Comparison of ENCODE assay signal across 15 cellular contexts in genomic region chr4:190112879-190113278, GRCh38. TPM values are rescaled to one million over a fixed set of nuclear protein-coding genes. Genes with fewer than 3 reads are reported as not detected.
DNase-seq lines count a peak whose midpoint lies in the region; ATAC-seq and TF ChIP-seq lines count a peak whose summit lies in the region.
"Not testable (repeated sequence)": the region's sequence is repeated elsewhere in the genome, so short reads cannot be mapped to it uniquely, and the experiment has no call there.
"Had no signal": no experiment of that assay in that cellular context is flagged by ENCODE, and none has a peak within 500 bp of the region (broad histone marks: within the 10 kb centered on the region; RNA-seq: fewer than 3 reads in every experiment).

No MANE protein-coding gene starts in this region.

- TF ChIP-seq POLR2A in stomach (IDR thresholded peaks at IDR 0.05), result not testable (repeated sequence)

- not testable (repeated sequence) for H3K9me3 ChIP-seq in KOPT-K1 (ENCODE audit: insufficient read depth, low read length, poor library complexity, severe bottlenecking); stomach; upper lobe of right lung

- ATAC-seq in natural killer cell, upper lobe of right lung: not testable (repeated sequence)

- not testable (repeated sequence) for H3K36me3 Mint-ChIP-seq in activated CD4-positive, alpha-beta T cell treated with anti-CD3 and anti-CD28 coated beads, Interleukin-2, amount 10 ng/mL, durations not matched to agents 24 days and 14 days (ENCODE audit: low read depth); natural killer cell

- not testable (repeated sequence) for TF ChIP-seq EP300 in stomach (IDR thresholded peaks at IDR 0.05)

- not testable (repeated sequence) for H3K36me3 ChIP-seq in KOPT-K1 (ENCODE audit: insufficient read depth, low read length); stomach; upper lobe of right lung

- H3K4me1 Mint-ChIP-seq in activated CD4-positive, alpha-beta T cell treated with anti-CD3 and anti-CD28 coated beads, Interleukin-2, amount 10 ng/mL, durations not matched to agents 24 days and 14 days; natural killer cell: not testable (repeated sequence)

- TF ChIP-seq CTCF in natural killer cell (IDR thresholded peaks at IDR 0.05); stomach (IDR thresholded peaks at IDR 0.05); upper lobe of right lung (IDR thresholded peaks at IDR 0.05): not testable (repeated sequence)

- 60 to 81% (median 72%) methylated on average over 2 to 3 of the region's 3 CpGs for WGBS in stomach, 5 donors

- DNase-seq in activated CD4-positive, alpha-beta T cell treated with anti-CD3 and anti-CD28 coated beads, Interleukin-2, amount 10 ng/mL, durations not matched to agents 24 days and 14 days, result peak; percentile 54
- DNase-seq in activated CD8-positive, alpha-beta memory T cell treated with anti-CD3 and anti-CD28 coated beads, Interleukin-2, amount 50 U/mL, for 4 hours, result peak; percentile 13
- DNase-seq in natural killer cell, result peak; percentile 15
- peak; percentile 24 for DNase-seq in stomach
- peak; percentile 4 for DNase-seq in upper lobe of right lung

- H3K9me3 Mint-ChIP-seq in activated CD4-positive, alpha-beta T cell treated with anti-CD3 and anti-CD28 coated beads, Interleukin-2, amount 10 ng/mL, durations not matched to agents 24 days and 14 days; natural killer cell: not testable (repeated sequence)

- peaks cover 0 to 26% (median 8%) of the 10 kb centered on the region in 3 donors for H3K27me3 ChIP-seq in stomach
- H3K27me3 ChIP-seq in upper lobe of right lung, result not testable (repeated sequence)

- H3K4me3 Mint-ChIP-seq in activated CD4-positive, alpha-beta T cell treated with anti-CD3 and anti-CD28 coated beads, Interleukin-2, amount 10 ng/mL, durations not matched to agents 24 days and 14 days; natural killer cell: not testable (repeated sequence)

- H3K4me1 ChIP-seq in stomach, upper lobe of right lung: not testable (repeated sequence)

- H3K27me3 Mint-ChIP-seq in activated CD4-positive, alpha-beta T cell treated with anti-CD3 and anti-CD28 coated beads, Interleukin-2, amount 10 ng/mL, durations not matched to agents 24 days and 14 days; natural killer cell (ENCODE audit: low read depth in 2 of 2): not testable (repeated sequence)

- intact Hi-C loops in activated CD4-positive, alpha-beta T cell treated with anti-CD3 and anti-CD28 coated beads, Interleukin-2, amount 10 ng/mL, durations not matched to agents 24 days and 14 days (cut with micrococcal nuclease); natural killer cell (cut with micrococcal nuclease); stomach (cut with DNase I; ENCODE audit: low total_unique reads); upper lobe of right lung (cut with DNase I): not testable (repeated sequence)

- H3K27ac ChIP-seq in KOPT-K1 (ENCODE audit: low read depth, low read length, poor library complexity, severe bottlenecking), result peak overlapping the region; percentile 64
- not testable (repeated sequence) for H3K27ac ChIP-seq in stomach, upper lobe of right lung

- not testable (repeated sequence) for H3K27ac Mint-ChIP-seq in activated CD4-positive, alpha-beta T cell treated with anti-CD3 and anti-CD28 coated beads, Interleukin-2, amount 10 ng/mL, durations not matched to agents 24 days and 14 days; natural killer cell

- H3K4me3 ChIP-seq in stomach, upper lobe of right lung: not testable (repeated sequence)

RNA-seq across cellular contexts. Expression of gene DBET, which starts 48.6 kb away (rescaled TPM):
- total RNA-seq in activated CD4-positive, alpha-beta T cell treated with anti-CD3 and anti-CD28 coated beads, Interleukin-2, amount 10 ng/mL, durations not matched to agents 24 days and 14 days, result not detected in 2 replicates
- total RNA-seq in natural killer cell, result not detected
- total RNA-seq in stomach, result not detected
- polyA plus RNA-seq in stomach, result not detected
- not detected for total RNA-seq in upper lobe of right lung
- total RNA-seq: CD4-positive, alpha-beta T cell; CD8-positive, alpha-beta memory T cell; Daoy; G401; GM23338; H4; H9 had no signal
- polyA plus RNA-seq: A549; CD14-positive monocyte; CD8-positive, alpha-beta memory T cell had no signal

Comparison
In these comparisons a context has a peak if more than half of its experiments do, and no peak if none do; other contexts are left out.
1. DNase-seq: peak in every context shown above with its lines; median percentile 54 in activated CD4-positive, alpha-beta T cell treated with anti-CD3 and anti-CD28 coated beads, Interleukin-2, amount 10 ng/mL, durations not matched to agents 24 days and 14 days; 24 in stomach; 15 in natural killer cell; 13 in activated CD8-positive, alpha-beta memory T cell treated with anti-CD3 and anti-CD28 coated beads, Interleukin-2, amount 50 U/mL, for 4 hours; 4 in upper lobe of right lung.